Comparison of ENCODE assay signal across 11 cellular contexts in genomic region chr18:63192171-63192884, GRCh38.
DNase-seq lines count a peak whose midpoint lies in the region; ATAC-seq lines count a peak whose summit lies in the region.
"Had no signal": no experiment of that assay in that cellular context is flagged by ENCODE, and none has a peak within 500 bp of the region (broad histone marks: within the 10 kb centered on the region; RNA-seq: fewer than 3 reads in every experiment).

No MANE protein-coding gene starts in this region.

- ATAC-seq in GM19438 (IDR thresholded peaks at IDR 0.05; ENCODE audit: low read depth, unreplicated experiment) (peak; percentile 15), HG03442 (IDR thresholded peaks at IDR 0.05; ENCODE audit: unreplicated experiment) (peak; percentile 21)
- no peak for ATAC-seq in activated naive CD8-positive, alpha-beta T cell treated with anti-CD3 and anti-CD28 coated beads, Interleukin-2, amount 50 U/mL, for 24 hours

- DNase-seq in GF-D8 (lab: John Stamatoyannopoulos, UW) (peak; percentile 35), COLO668 (lab: John Stamatoyannopoulos, UW; ENCODE audit: unreplicated experiment) (no peak), AML-193 (lab: John Stamatoyannopoulos, UW) (no peak), mesenchymal stem cell (no peak), MG63 (no peak)
- no peak for DNase-seq in activated naive CD8-positive, alpha-beta T cell treated with anti-CD3 and anti-CD28 coated beads, Interleukin-2, amount 50 U/mL, for 24 hours
- DNase-seq: NCI-H526, tibial artery had no signal

- H3K9me3 ChIP-seq in mesenchymal stem cell (ENCODE audit: control insufficient read depth, low read length) (no peaks in the 10 kb centered on the region), MG63 (no peaks in the 10 kb centered on the region)
- H3K9me3 ChIP-seq: tibial artery had no signal

- 87% methylated on average over 4 of the region's 6 CpGs for WGBS in mesenchymal stem cell

- H3K36me3 ChIP-seq in mesenchymal stem cell (ENCODE audit: control insufficient read depth in 1 of 2, insufficient read depth in 2 of 2, low read depth in 1 of 2, low read length in 2 of 2) (no peaks in the 10 kb centered on the region), MG63 (no peaks in the 10 kb centered on the region)
- H3K36me3 ChIP-seq: tibial artery had no signal

- no peak overlapping the region for H4K91ac ChIP-seq in mesenchymal stem cell (ENCODE audit: low read length)

- no peaks in the 10 kb centered on the region for H3K27me3 ChIP-seq in mesenchymal stem cell (ENCODE audit: control insufficient read depth in 1 of 2, insufficient read depth in 1 of 2, low read length in 2 of 2)
- H3K27me3 ChIP-seq in MG63, result no peaks in the 10 kb centered on the region
- H3K27me3 ChIP-seq: tibial artery had no signal

- peaks cover 74% of the 10 kb centered on the region for H3K4me1 Mint-ChIP-seq in activated naive CD8-positive, alpha-beta T cell treated with anti-CD3 and anti-CD28 coated beads, Interleukin-2, amount 50 U/mL, for 24 hours

- H2BK5ac ChIP-seq in mesenchymal stem cell (ENCODE audit: low read depth, low read length, poor library complexity, severe bottlenecking), result no peak overlapping the region

- H3K9ac ChIP-seq in mesenchymal stem cell (ENCODE audit: low read length), result no peak overlapping the region

- H2BK12ac ChIP-seq in mesenchymal stem cell (ENCODE audit: low read length in 2 of 2), result no peak overlapping the region

- no peak overlapping the region for H2AK5ac ChIP-seq in mesenchymal stem cell (ENCODE audit: low read length, severe bottlenecking)

- H3K4me3 ChIP-seq in mesenchymal stem cell (ENCODE audit: insufficient read depth in 1 of 2, low read depth in 1 of 2, low read length in 2 of 2) (no peak overlapping the region), MG63 (no peak overlapping the region)
- H3K4me3 ChIP-seq: skin epidermis, tibial artery had no signal

- H2BK15ac ChIP-seq in mesenchymal stem cell (ENCODE audit: low read depth, poor library complexity, severe bottlenecking), result no peak overlapping the region

- no peaks in the 10 kb centered on the region for H3K27me3 Mint-ChIP-seq in activated naive CD8-positive, alpha-beta T cell treated with anti-CD3 and anti-CD28 coated beads, Interleukin-2, amount 50 U/mL, for 24 hours

- no peak overlapping the region for H3K23ac ChIP-seq in mesenchymal stem cell (ENCODE audit: low read length in 2 of 2)

- peak overlapping the region in 1 of 2 experiments; percentile 48 for H3K14ac ChIP-seq in mesenchymal stem cell (ENCODE audit: low read length in 2 of 2)

- no peak overlapping the region for H2BK120ac ChIP-seq in mesenchymal stem cell (ENCODE audit: low read depth, low read length)

- peaks cover 22% of the 10 kb centered on the region for H3K36me3 Mint-ChIP-seq in activated naive CD8-positive, alpha-beta T cell treated with anti-CD3 and anti-CD28 coated beads, Interleukin-2, amount 50 U/mL, for 24 hours (ENCODE audit: low read depth)

- no peaks in the 10 kb centered on the region for H3K9me3 Mint-ChIP-seq in activated naive CD8-positive, alpha-beta T cell treated with anti-CD3 and anti-CD28 coated beads, Interleukin-2, amount 50 U/mL, for 24 hours

- no peak overlapping the region for H3K18ac ChIP-seq in mesenchymal stem cell (ENCODE audit: low read depth in 1 of 2, low read length in 2 of 2)

- H3K27ac Mint-ChIP-seq in activated naive CD8-positive, alpha-beta T cell treated with anti-CD3 and anti-CD28 coated beads, Interleukin-2, amount 50 U/mL, for 24 hours, result peak overlapping the region; percentile 88

- no peak overlapping the region for H3K4me2 ChIP-seq in mesenchymal stem cell (ENCODE audit: low read length, poor library complexity, severe bottlenecking)

- peak overlapping the region; percentile 41 for H3K4me3 Mint-ChIP-seq in activated naive CD8-positive, alpha-beta T cell treated with anti-CD3 and anti-CD28 coated beads, Interleukin-2, amount 50 U/mL, for 24 hours

- H3K4me1 ChIP-seq in mesenchymal stem cell (ENCODE audit: control insufficient read depth, insufficient read depth, low read depth, low read length), result no peaks in the 10 kb centered on the region

- no peak overlapping the region for H3K4ac ChIP-seq in mesenchymal stem cell (ENCODE audit: low read depth in 1 of 2, low read length in 2 of 2)

- H4K8ac ChIP-seq in mesenchymal stem cell (ENCODE audit: low read length), result no peak overlapping the region

- no peak overlapping the region for H2AFZ ChIP-seq in mesenchymal stem cell (ENCODE audit: low read depth, low read length)

- peaks cover 1% of the 10 kb centered on the region for H3K79me1 ChIP-seq in mesenchymal stem cell (replicated peaks; ENCODE audit: low read length, poor library complexity, severe bottlenecking)

- H3K27ac ChIP-seq in mesenchymal stem cell (ENCODE audit: low read length, poor library complexity, severe bottlenecking), result no peak overlapping the region
- H3K27ac ChIP-seq: tibial artery had no signal
